Comparison of ENCODE assay signal across 22 cellular contexts in the genomic region with DNA sequence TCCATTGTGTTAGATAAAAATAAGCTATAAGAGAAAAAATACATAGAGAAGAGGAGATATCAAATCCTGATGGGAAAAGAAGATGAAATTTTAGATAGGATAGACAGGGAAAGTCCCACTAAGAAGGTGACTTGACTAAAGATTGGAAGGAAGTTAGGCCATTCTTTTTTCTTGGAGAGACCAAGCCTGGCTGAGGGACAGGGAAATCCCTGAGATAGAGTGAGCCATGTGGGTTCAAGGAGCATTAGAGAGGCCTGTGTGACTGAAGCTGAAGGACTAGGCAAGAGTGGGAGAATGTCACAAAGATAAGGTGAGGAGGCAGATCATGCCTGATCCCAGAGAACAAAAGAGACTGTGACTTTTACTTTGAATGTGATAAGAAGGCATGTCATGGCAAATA.
"Had no signal": no experiment of that assay in that cellular context is flagged by ENCODE, and none has a peak within 500 bp of the region (broad histone marks: within the 10 kb centered on the region; RNA-seq: fewer than 3 reads in every experiment).

No MANE protein-coding gene starts in this region.

- H3K9me3 ChIP-seq: left lung, right lobe of liver, stomach, testis, upper lobe of right lung had no signal

- H3K27ac ChIP-seq: left lung, right lobe of liver, stomach, testis, upper lobe of right lung had no signal

- DNase-seq: activated CD4-positive, alpha-beta T cell treated with anti-CD3 and anti-CD28 coated beads for 4 hours; activated CD8-positive, alpha-beta memory T cell treated with anti-CD3 and anti-CD28 coated beads, Interleukin-2, amount 50 U/mL, for 4 hours; activated CD8-positive, alpha-beta T cell treated with anti-CD3 and anti-CD28 coated beads for 36 hours; activated gamma-delta T cell; activated T-cell treated with anti-CD3 and anti-CD28 coated beads, Interleukin-2, amount 50 U/mL, for 48 hours; brain microvascular endothelial cell; effector memory CD8-positive, alpha-beta T cell; left lung; nephron progenitor cell; occipital lobe; right lobe of liver; stimulated activated CD4-positive, alpha-beta T cell treated with anti-CD3 and anti-CD28 coated beads, Interleukin-1b, Interleukin-23, amount 100 ng/mL, for 48 hours; stomach; SW 1271; testis; upper lobe of right lung had no signal

- H3K36me3 Mint-ChIP-seq: WTC11 had no signal

- H3K4me3 Mint-ChIP-seq: activated CD8-positive, alpha-beta T cell treated with anti-CD3 and anti-CD28 coated beads for 36 hours; dendritic cell treated with granulocyte-macrophage colony-stimulating factor and Interleukin-4, amounts not matched to agents 40 ng/mL and 50 ng/mL, for 4 days; effector memory CD8-positive, alpha-beta T cell; memory B cell; nephron progenitor cell; WTC11 had no signal

- H3K4me1 ChIP-seq: testis had no signal

- FAIRE-seq: islet of Langerhans, TTC549 had no signal

- H3K36me3 ChIP-seq: brain microvascular endothelial cell, left lung, right lobe of liver, stomach, upper lobe of right lung had no signal

- H3K27me3 ChIP-seq: brain microvascular endothelial cell, left lung, right lobe of liver, stomach, testis, upper lobe of right lung had no signal

- H3K27ac Mint-ChIP-seq: activated CD8-positive, alpha-beta T cell treated with anti-CD3 and anti-CD28 coated beads for 36 hours; activated naive CD4-positive, alpha-beta T cell treated with anti-CD3 and anti-CD28 coated beads, Interleukin-2, amount 50 U/mL, for 72 hours; dendritic cell treated with granulocyte-macrophage colony-stimulating factor and Interleukin-4, amounts not matched to agents 40 ng/mL and 50 ng/mL, for 4 days; effector memory CD8-positive, alpha-beta T cell; memory B cell; nephron progenitor cell; WTC11 had no signal

- H3K9me3 Mint-ChIP-seq: activated CD8-positive, alpha-beta T cell treated with anti-CD3 and anti-CD28 coated beads for 36 hours; activated naive CD4-positive, alpha-beta T cell treated with anti-CD3 and anti-CD28 coated beads, Interleukin-2, amount 50 U/mL, for 72 hours; dendritic cell treated with granulocyte-macrophage colony-stimulating factor and Interleukin-4, amounts not matched to agents 40 ng/mL and 50 ng/mL, for 4 days; nephron progenitor cell; WTC11 had no signal

- H3K27me3 Mint-ChIP-seq: activated CD8-positive, alpha-beta T cell treated with anti-CD3 and anti-CD28 coated beads for 36 hours; dendritic cell treated with granulocyte-macrophage colony-stimulating factor and Interleukin-4, amounts not matched to agents 40 ng/mL and 50 ng/mL, for 4 days had no signal

- H3K4me3 ChIP-seq: left lung, right lobe of liver, stomach, testis, upper lobe of right lung had no signal
